Comparison of ENCODE assay signal across 1 cellular context in genomic region chr12:53012928-53013327, GRCh38.
TF ChIP-seq lines count a peak whose summit lies in the region.

No MANE protein-coding gene starts in this region.

TF ChIP-seq in HepG2, 621 proteins besides CTCF, POLR2A, EP300 and RAD21:
- TF ChIP-seq MED8 (CRISPR knock-in tag; IDR thresholded peaks at IDR 0.05; ENCODE audit: insufficient replicate concordance) = no peak
- no peak for TF ChIP-seq DR1 (CRISPR knock-in tag; IDR thresholded peaks at IDR 0.05)
- TF ChIP-seq, protein P1, sequence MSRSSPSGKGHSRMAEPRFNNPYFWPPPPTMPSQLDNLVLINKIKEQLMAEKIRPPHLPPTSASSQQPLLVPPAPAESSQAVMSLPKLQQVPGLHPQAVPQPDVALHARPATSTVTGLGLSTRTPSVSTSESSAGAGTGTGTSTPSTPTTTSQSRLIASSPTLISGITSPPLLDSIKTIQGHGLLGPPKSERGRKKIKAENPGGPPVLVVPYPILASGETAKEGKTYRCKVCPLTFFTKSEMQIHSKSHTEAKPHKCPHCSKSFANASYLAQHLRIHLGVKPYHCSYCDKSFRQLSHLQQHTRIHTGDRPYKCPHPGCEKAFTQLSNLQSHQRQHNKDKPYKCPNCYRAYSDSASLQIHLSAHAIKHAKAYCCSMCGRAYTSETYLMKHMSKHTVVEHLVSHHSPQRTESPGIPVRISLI (CRISPR knock-in tag; IDR thresholded peaks at IDR 0.05; ENCODE audit: borderline replicate concordance) = no peak
- TF ChIP-seq ZNF670 (CRISPR knock-in tag; IDR thresholded peaks at IDR 0.05; ENCODE audit: borderline replicate concordance) = no peak
- TF ChIP-seq NR2F6 (IDR thresholded peaks at IDR 0.05) = no peak
- TF ChIP-seq NR2F6 (CRISPR knock-in tag; IDR thresholded peaks at IDR 0.05) = no peak
- no peak for TF ChIP-seq XBP1 (CRISPR knock-in tag; IDR thresholded peaks at IDR 0.05)
- no peak for TF ChIP-seq ZNF335 (CRISPR knock-in tag; IDR thresholded peaks at IDR 0.05)
- TF ChIP-seq ZNF441 (CRISPR knock-in tag; IDR thresholded peaks at IDR 0.05; ENCODE audit: borderline replicate concordance) = no peak
- TF ChIP-seq HNRNPUL1 (IDR thresholded peaks at IDR 0.05; ENCODE audit: low read depth, low read length) = no peak
- no peak for TF ChIP-seq MYPOP (CRISPR knock-in tag; IDR thresholded peaks at IDR 0.05)
- no peak for TF ChIP-seq ZNF367 (CRISPR knock-in tag; IDR thresholded peaks at IDR 0.05; ENCODE audit: borderline replicate concordance)
- no peak for TF ChIP-seq SYNCRIP (IDR thresholded peaks at IDR 0.05; ENCODE audit: insufficient read depth, low read depth, low read length)
- no peak for TF ChIP-seq MBNL3 (CRISPR knock-in tag; conservative IDR thresholded peaks at IDR 0.05)
- TF ChIP-seq, protein P2, sequence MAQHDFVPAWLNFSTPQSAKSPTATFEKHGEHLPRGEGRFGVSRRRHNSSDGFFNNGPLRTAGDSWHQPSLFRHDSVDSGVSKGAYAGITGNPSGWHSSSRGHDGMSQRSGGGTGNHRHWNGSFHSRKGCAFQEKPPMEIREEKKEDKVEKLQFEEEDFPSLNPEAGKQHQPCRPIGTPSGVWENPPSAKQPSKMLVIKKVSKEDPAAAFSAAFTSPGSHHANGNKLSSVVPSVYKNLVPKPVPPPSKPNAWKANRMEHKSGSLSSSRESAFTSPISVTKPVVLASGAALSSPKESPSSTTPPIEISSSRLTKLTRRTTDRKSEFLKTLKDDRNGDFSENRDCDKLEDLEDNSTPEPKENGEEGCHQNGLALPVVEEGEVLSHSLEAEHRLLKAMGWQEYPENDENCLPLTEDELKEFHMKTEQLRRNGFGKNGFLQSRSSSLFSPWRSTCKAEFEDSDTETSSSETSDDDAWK (CRISPR knock-in tag; IDR thresholded peaks at IDR 0.05) = no peak
- TF ChIP-seq GATAD1 (CRISPR knock-in tag; IDR thresholded peaks at IDR 0.05) = no peak
- no peak for TF ChIP-seq FIP1L1 (IDR thresholded peaks at IDR 0.05; ENCODE audit: borderline replicate concordance, insufficient read depth, low read depth, low read length)
- TF ChIP-seq ZNF484 (CRISPR knock-in tag; IDR thresholded peaks at IDR 0.05; ENCODE audit: borderline replicate concordance, low read depth) = no peak
- TF ChIP-seq NKX3-1 (CRISPR knock-in tag; IDR thresholded peaks at IDR 0.05) = no peak
TF ChIP-seq in HepG2: peak in this region for 0.
